Comparison of ENCODE assay signal across 8 cellular contexts in genomic region chr6:42450314-42451145, GRCh38. TPM values are rescaled to one million over a fixed set of nuclear protein-coding genes. Genes with fewer than 3 reads are reported as not detected.
DNase-seq lines count a peak whose midpoint lies in the region; ATAC-seq and TF ChIP-seq lines count a peak whose summit lies in the region.

No MANE protein-coding gene starts in this region.

- peak overlapping the region; percentile 92 for H3K4me3 Mint-ChIP-seq in activated T-helper 17 cell treated with anti-CD3 and anti-CD28 coated beads, Interleukin-2, amount 50 U/mL, for 72 hours

- H3K4me1 ChIP-seq in hepatocyte (ENCODE audit: insufficient read depth) = peaks cover 14% of the 10 kb centered on the region

- TF ChIP-seq CTCF in hepatocyte (IDR thresholded peaks at IDR 0.05; ENCODE audit: poor library complexity) = no peak

- ATAC-seq in activated T-helper 17 cell treated with anti-CD3 and anti-CD28 coated beads, Interleukin-2, amount 50 U/mL, for 72 hours (replicated peaks) = peak; percentile 50
- ATAC-seq in GM18858 (IDR thresholded peaks at IDR 0.05; ENCODE audit: unreplicated experiment) (no peak), left lobe of liver (no peak)

- intact Hi-C loops in posterior vena cava (cut with DNase I) = no loop called here

- DNase-seq in COLO668 (lab: John Stamatoyannopoulos, UW; ENCODE audit: unreplicated experiment) = peak; percentile 10
- peak; percentile 44 to 49 for DNase-seq in Kasumi-1 (lab: John Stamatoyannopoulos, UW)
- peak; percentile 52 for DNase-seq in hepatocyte (ENCODE audit: low spot score)
- DNase-seq in posterior vena cava (ENCODE audit: low spot score) = no peak
- DNase-seq in left lobe of liver (ENCODE audit: low spot score) = no peak

- H3K4me3 ChIP-seq in hepatocyte = peak overlapping the region; percentile 91
- H3K4me3 ChIP-seq in skin epidermis = peak overlapping the region; percentile 51 to 90 (median 73)

- peak overlapping the region; percentile 84 for H2AFZ ChIP-seq in hepatocyte

- no peaks in the 10 kb centered on the region for H3K27me3 ChIP-seq in hepatocyte

- H3K27ac Mint-ChIP-seq in activated T-helper 17 cell treated with anti-CD3 and anti-CD28 coated beads, Interleukin-2, amount 50 U/mL, for 72 hours = peak overlapping the region; percentile 82

- H3K9me2 ChIP-seq in hepatocyte (replicated peaks; ENCODE audit: insufficient read depth) = no peaks in the 10 kb centered on the region

- H3K9me3 ChIP-seq in hepatocyte (ENCODE audit: low read depth) = no peaks in the 10 kb centered on the region

- peaks cover 31% of the 10 kb centered on the region for H3K4me1 Mint-ChIP-seq in activated T-helper 17 cell treated with anti-CD3 and anti-CD28 coated beads, Interleukin-2, amount 50 U/mL, for 72 hours

- H3K27ac ChIP-seq in hepatocyte (peak overlapping the region; percentile 58), skin epidermis (peak overlapping the region in 19 of 21 experiments; percentile 28 to 97 (median 84))

- H3K4me2 ChIP-seq in hepatocyte = peak overlapping the region; percentile 88

- H3K27me3 Mint-ChIP-seq in activated T-helper 17 cell treated with anti-CD3 and anti-CD28 coated beads, Interleukin-2, amount 50 U/mL, for 72 hours = no peaks in the 10 kb centered on the region

- H3K36me3 Mint-ChIP-seq in activated T-helper 17 cell treated with anti-CD3 and anti-CD28 coated beads, Interleukin-2, amount 50 U/mL, for 72 hours (ENCODE audit: low read depth) = peaks cover 11% of the 10 kb centered on the region

- peaks cover 54% of the 10 kb centered on the region for H3K79me2 ChIP-seq in hepatocyte

- no peaks in the 10 kb centered on the region for H4K20me1 ChIP-seq in hepatocyte (ENCODE audit: insufficient read depth, poor library complexity, severe bottlenecking)

- WGBS in hepatocyte (ENCODE audit: low lambda C conversion rate, missing lambda C conversion rate) = 12% methylated on average over 21 of the region's 21 CpGs

- H3K9me3 Mint-ChIP-seq in activated T-helper 17 cell treated with anti-CD3 and anti-CD28 coated beads, Interleukin-2, amount 50 U/mL, for 72 hours = no peaks in the 10 kb centered on the region

- H3K36me3 ChIP-seq in hepatocyte (replicated peaks; ENCODE audit: insufficient read depth, low read depth) = no peaks in the 10 kb centered on the region

RNA-seq across cellular contexts. Expression of gene TRERF1, which starts 1.2 kb away (rescaled TPM):
- total RNA-seq in activated T-helper 17 cell treated with anti-CD3 and anti-CD28 coated beads, Interleukin-2, amount 50 U/mL, for 72 hours = 10 to 100 TPM; 16.6 to 32.4 TPM
- 3.1 and 5.1 TPM in 2 replicates for total RNA-seq in hepatocyte
- polyA plus RNA-seq in hepatocyte = 3.2 and 5.2 TPM in 2 replicates
- total RNA-seq in posterior vena cava = 1 to 10 TPM; 3.4 to 5.6 TPM
- 0.58 TPM for total RNA-seq in left lobe of liver

Comparison
In these comparisons a context has a peak if more than half of its experiments do, and no peak if none do; other contexts are left out.
1. DNase-seq: peak in COLO668 (single experiment), Kasumi-1 (2 of 2) and hepatocyte (single experiment); none in posterior vena cava (single experiment) and left lobe of liver (single experiment).